Comparison of ENCODE assay signal across 13 cellular contexts in the genomic region with DNA sequence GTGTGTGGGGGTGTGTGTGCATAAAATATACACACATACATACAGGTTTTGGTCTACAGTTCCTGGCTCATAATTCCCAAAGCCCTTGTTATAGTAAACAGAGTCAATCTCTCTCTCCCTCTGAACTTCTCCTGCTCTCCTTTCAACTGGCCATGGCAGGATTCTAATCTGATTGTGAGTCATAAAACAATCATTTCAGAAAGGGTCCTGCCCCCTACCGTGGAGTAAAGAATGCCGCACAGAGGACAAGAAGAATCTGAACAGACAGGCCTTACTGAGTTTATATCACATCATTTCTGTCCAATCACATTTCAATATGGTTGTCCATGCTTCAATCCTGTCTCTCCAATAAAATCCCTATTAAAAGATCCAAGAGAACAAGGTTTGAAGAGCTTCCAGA.
DNase-seq lines count a peak whose midpoint lies in the region; ATAC-seq, FAIRE-seq and TF ChIP-seq lines count a peak whose summit lies in the region.
"Had no signal": no experiment of that assay in that cellular context is flagged by ENCODE, and none has a peak within 500 bp of the region (broad histone marks: within the 10 kb centered on the region; RNA-seq: fewer than 3 reads in every experiment).

No MANE protein-coding gene starts in this region.

- peaks cover 4% of the 10 kb centered on the region; the same call in 1 of the 2 replicates for H3K4me1 ChIP-seq in BE2C
- H3K4me1 ChIP-seq in left lung = no peaks in the 10 kb centered on the region
- H3K4me1 ChIP-seq: HAP-1 had no signal

- H3K4me3 ChIP-seq in BE2C (ENCODE audit: low read depth, low read length) (no peak overlapping the region), astrocyte of the cerebellum (ENCODE audit: low read depth, low read length) (no peak overlapping the region), left lung (no peak overlapping the region), coronary artery (no peak overlapping the region)
- H3K4me3 ChIP-seq: GM12878, HAP-1 had no signal

- intact Hi-C loops in left lung (cut with DNase I) = no loop called here

- DNase-seq in BE2C (peak; percentile 43), HTR-8/SVneo (ENCODE audit: insufficient read length, low spot score) (peak; percentile 9), astrocyte of the cerebellum (ENCODE audit: low read depth) (peak; percentile 18), left lung (no peak), coronary artery (ENCODE audit: low spot score) (no peak)
- DNase-seq: activated naive CD8-positive, alpha-beta T cell treated with anti-CD3 and anti-CD28 coated beads for 36 hours; endodermal cell; T-helper 9 cell had no signal

- FAIRE-seq in HTR-8/SVneo (lab: Jason Lieb, UNC) = no peak
- FAIRE-seq: GM12878 had no signal

- ATAC-seq in left lung = peak; percentile 40
- ATAC-seq in GM18517 (IDR thresholded peaks at IDR 0.05; ENCODE audit: unreplicated experiment) = no peak
- ATAC-seq in GM19035 (IDR thresholded peaks at IDR 0.05; ENCODE audit: unreplicated experiment) = no peak
- no peak for ATAC-seq in GM18519 (IDR thresholded peaks at IDR 0.05; ENCODE audit: low FRiP score, unreplicated experiment)
- ATAC-seq: GM12878 had no signal

- H3K36me3 ChIP-seq in BE2C (no peaks in the 10 kb centered on the region), left lung (no peaks in the 10 kb centered on the region)
- H3K36me3 ChIP-seq: HAP-1 had no signal

- H3K27me3 ChIP-seq in BE2C (no peaks in the 10 kb centered on the region), left lung (no peaks in the 10 kb centered on the region)

- in situ Hi-C loops in astrocyte of the cerebellum (cut with HindIII; ENCODE audit: low sequenced_read_pairs) = no loop called here

- H3K9me3 ChIP-seq in BE2C (no peaks in the 10 kb centered on the region), left lung (peaks cover 0 to 8% of the 10 kb centered on the region in 2 donors)
- H3K9me3 ChIP-seq: HAP-1 had no signal

- TF ChIP-seq CTCF in BE2C (IDR thresholded peaks at IDR 0.05; ENCODE audit: low read depth, low read length) (peak; percentile 61), astrocyte of the cerebellum (IDR thresholded peaks at IDR 0.05; ENCODE audit: low read depth, low read length, missing control alignments) (peak; percentile 58), left lung (IDR thresholded peaks at IDR 0.05) (no peak), coronary artery (IDR thresholded peaks at IDR 0.05) (no peak)

- H3K27ac ChIP-seq in left lung = no peak overlapping the region
- no peak overlapping the region for H3K27ac ChIP-seq in coronary artery

Comparison
In these comparisons a context has a peak if more than half of its experiments do, and no peak if none do; other contexts are left out.
1. DNase-seq: peak in BE2C (single experiment), HTR-8/SVneo (single experiment) and astrocyte of the cerebellum (single experiment); none in left lung (0 of 2) and coronary artery (single experiment).
2. CTCF ChIP-seq: peak in BE2C (single experiment) and astrocyte of the cerebellum (single experiment); none in left lung (0 of 2) and coronary artery (single experiment).